ENCODE assay signal across 16 cellular contexts in the genomic region with DNA sequence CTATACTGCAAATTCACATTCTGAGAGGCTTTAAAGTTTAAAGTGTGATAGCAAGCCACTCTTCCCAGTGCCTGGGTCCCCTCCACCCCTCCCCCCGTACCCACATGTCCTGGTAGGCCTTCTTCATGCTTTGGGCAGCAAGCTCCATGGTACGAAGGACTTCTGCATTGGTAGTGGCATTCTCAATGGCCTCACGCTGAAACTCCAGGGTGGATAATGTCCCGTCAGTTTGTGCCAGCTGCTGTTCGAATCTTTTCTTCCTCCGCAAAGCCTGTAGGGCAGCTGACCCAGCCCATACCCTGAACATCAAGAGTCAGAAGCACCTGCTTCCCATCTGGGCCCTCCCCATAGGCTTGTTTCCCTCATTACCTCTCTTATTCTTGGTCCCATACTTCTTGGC. TPM values are rescaled to one million over a fixed set of nuclear protein-coding genes. Genes with fewer than 3 reads are reported as not detected.
A peak's percentile ranks its signal among the peaks of the same experiment; 100 is the strongest.
DNase-seq lines count a peak whose midpoint lies in the region; ATAC-seq and TF ChIP-seq lines count a peak whose summit lies in the region.
"Had no signal": no experiment of that assay in that cellular context is flagged by ENCODE, and none has a peak within 500 bp of the region (broad histone marks: within the 10 kb centered on the region; RNA-seq: fewer than 3 reads in every experiment).

No MANE protein-coding gene starts in this region.

- DNase-seq in CD4-positive, alpha-beta memory T cell = no peak
- no peak for DNase-seq in activated naive CD8-positive, alpha-beta T cell treated with anti-CD3 and anti-CD28 coated beads, Interleukin-2, amount 50 U/mL, for 24 hours
- DNase-seq in nephron progenitor cell = no peak
- no peak for DNase-seq in esophagus muscularis mucosa (ENCODE audit: extremely low spot score)
- DNase-seq in activated CD4-positive, CD25-positive, alpha-beta regulatory T cell (lab: John Stamatoyannopoulos, UW) = no peak
- DNase-seq in mesenteric fat pad (ENCODE audit: low spot score) = no peak
- DNase-seq: central memory CD4-positive, alpha-beta T cell; foreskin fibroblast; left ventricle myocardium inferior; NCI-H187 treated with DMSO at 0.1 percent for 48 hours; NCI-H510A treated with DMSO at 0.1 percent for 48 hours; thyroid gland had no signal

- intact Hi-C loops in CD4-positive, alpha-beta memory T cell (cut with micrococcal nuclease) = no loop called here
- intact Hi-C loops in esophagus muscularis mucosa (cut with DNase I) = no loop called here

- POLR2A ChIA-PET in CD4-positive, alpha-beta memory T cell (lab: Charles Lee; ENCODE audit: partially characterized antibody) = interaction anchor here (0.7 to 6.6 kb wide), 7 partner anchors 12 to 219 kb away, joined by 3 to 171 read pairs (median 66); partner anchors contain the start of genes CBLN3, CIDEB, GMPR2 and IPO4

- H3K27me3 ChIP-seq in CD4-positive, alpha-beta memory T cell (ENCODE audit: insufficient read depth, low read length) = no peaks in the 10 kb centered on the region
- H3K27me3 ChIP-seq in esophagus muscularis mucosa = peaks cover 0 to 6% (median 0%) of the 10 kb centered on the region in 4 donors
- H3K27me3 ChIP-seq: SJSA1, thyroid gland had no signal

- peak overlapping the region; percentile 7 for H3K27ac ChIP-seq in CD4-positive, alpha-beta memory T cell (ENCODE audit: low read depth, low read length)
- no peak overlapping the region for H3K27ac ChIP-seq in esophagus muscularis mucosa (replicated peaks in 1 of 4)
- H3K27ac ChIP-seq: C4-2B, left ventricle myocardium inferior, SJSA1 had no signal

- no peak for TF ChIP-seq EP300 in esophagus muscularis mucosa (IDR thresholded peaks at IDR 0.05)

- no peaks in the 10 kb centered on the region for H3K27me3 Mint-ChIP-seq in CD4-positive, alpha-beta memory T cell
- H3K27me3 Mint-ChIP-seq in activated naive CD8-positive, alpha-beta T cell treated with anti-CD3 and anti-CD28 coated beads, Interleukin-2, amount 50 U/mL, for 24 hours = peaks cover 2% of the 10 kb centered on the region
- no peaks in the 10 kb centered on the region for H3K27me3 Mint-ChIP-seq in nephron progenitor cell (ENCODE audit: low read depth, poor library complexity)

- no peak for TF ChIP-seq CTCF in nephron progenitor cell (IDR thresholded peaks at IDR 0.05)
- no peak for TF ChIP-seq CTCF in esophagus muscularis mucosa (IDR thresholded peaks at IDR 0.05)

- H3K36me3 Mint-ChIP-seq in CD4-positive, alpha-beta memory T cell = peaks cover 36 to 58% of the 10 kb centered on the region in 2 donors
- peaks cover 57% of the 10 kb centered on the region for H3K36me3 Mint-ChIP-seq in activated naive CD8-positive, alpha-beta T cell treated with anti-CD3 and anti-CD28 coated beads, Interleukin-2, amount 50 U/mL, for 24 hours (ENCODE audit: low read depth)
- H3K36me3 Mint-ChIP-seq in nephron progenitor cell (ENCODE audit: low read depth) = peaks cover 39% of the 10 kb centered on the region

- no peak overlapping the region for H3K4me3 ChIP-seq in CD4-positive, alpha-beta memory T cell (ENCODE audit: low read length in 2 of 2)
- no peak overlapping the region for H3K4me3 ChIP-seq in esophagus muscularis mucosa
- H3K4me3 ChIP-seq: left ventricle myocardium inferior, SJSA1, thyroid gland had no signal

- peak; percentile 24 for TF ChIP-seq POLR2A in GM18505 (IDR thresholded peaks at IDR 0.05; ENCODE audit: borderline replicate concordance, extremely low read depth, insufficient read depth, insufficient read length)
- TF ChIP-seq POLR2A in esophagus muscularis mucosa (IDR thresholded peaks at IDR 0.05; ENCODE audit: low read depth) = no peak

- no peaks in the 10 kb centered on the region for H3K9me3 ChIP-seq in CD4-positive, alpha-beta memory T cell (ENCODE audit: control insufficient read depth in 1 of 2, low read length in 2 of 2)
- H3K9me3 ChIP-seq in esophagus muscularis mucosa = no peaks in the 10 kb centered on the region
- H3K9me3 ChIP-seq: left ventricle myocardium inferior, SJSA1, thyroid gland had no signal

- no peak for ATAC-seq in GM18505 (IDR thresholded peaks at IDR 0.05; ENCODE audit: unreplicated experiment)
- ATAC-seq in activated naive CD8-positive, alpha-beta T cell treated with anti-CD3 and anti-CD28 coated beads, Interleukin-2, amount 50 U/mL, for 24 hours = no peak

- peak overlapping the region in 6 of 8 donors; percentile 29 to 99 (median 96) for H3K4me3 Mint-ChIP-seq in CD4-positive, alpha-beta memory T cell
- H3K4me3 Mint-ChIP-seq in activated naive CD8-positive, alpha-beta T cell treated with anti-CD3 and anti-CD28 coated beads, Interleukin-2, amount 50 U/mL, for 24 hours = peak overlapping the region; percentile 99
- H3K4me3 Mint-ChIP-seq in nephron progenitor cell = no peak overlapping the region

- peaks cover 33 to 75% (median 49%) of the 10 kb centered on the region in 4 donors for H3K4me1 Mint-ChIP-seq in CD4-positive, alpha-beta memory T cell
- peaks cover 65% of the 10 kb centered on the region for H3K4me1 Mint-ChIP-seq in activated naive CD8-positive, alpha-beta T cell treated with anti-CD3 and anti-CD28 coated beads, Interleukin-2, amount 50 U/mL, for 24 hours
- peaks cover 36% of the 10 kb centered on the region for H3K4me1 Mint-ChIP-seq in nephron progenitor cell

- WGBS in esophagus muscularis mucosa = 84% methylated on average over 6 of the region's 6 CpGs

- peak overlapping the region; percentile 95 to 100 (median 99) for H3K27ac Mint-ChIP-seq in CD4-positive, alpha-beta memory T cell
- H3K27ac Mint-ChIP-seq in activated naive CD8-positive, alpha-beta T cell treated with anti-CD3 and anti-CD28 coated beads, Interleukin-2, amount 50 U/mL, for 24 hours = peak overlapping the region; percentile 29
- peak overlapping the region; percentile 28 for H3K27ac Mint-ChIP-seq in nephron progenitor cell

- peaks cover 50% of the 10 kb centered on the region for H3K36me3 ChIP-seq in CD4-positive, alpha-beta memory T cell (ENCODE audit: insufficient read depth, low read length)
- H3K36me3 ChIP-seq in esophagus muscularis mucosa = peaks cover 13 to 52% (median 47%) of the 10 kb centered on the region in 4 donors

- CTCF ChIA-PET in CD4-positive, alpha-beta memory T cell (lab: Charles Lee; ENCODE audit: partially characterized antibody) = interaction anchor here (1.2 to 3.6 kb wide), 2 partner anchors 50 to 51 kb away, joined by 3 to 10 read pairs; partner anchors contain the start of gene IRF9

- peaks cover 0 to 5% (median 0%) of the 10 kb centered on the region in 8 donors for H3K9me3 Mint-ChIP-seq in CD4-positive, alpha-beta memory T cell
- H3K9me3 Mint-ChIP-seq in activated naive CD8-positive, alpha-beta T cell treated with anti-CD3 and anti-CD28 coated beads, Interleukin-2, amount 50 U/mL, for 24 hours = no peaks in the 10 kb centered on the region
- no peaks in the 10 kb centered on the region for H3K9me3 Mint-ChIP-seq in nephron progenitor cell

- peaks cover 40% of the 10 kb centered on the region for H3K4me1 ChIP-seq in CD4-positive, alpha-beta memory T cell (ENCODE audit: insufficient read depth, low read length)
- peaks cover 26 to 54% (median 42%) of the 10 kb centered on the region in 4 donors for H3K4me1 ChIP-seq in esophagus muscularis mucosa

RNA-seq across cellular contexts. Expression of gene CHMP4A, which starts 2.0 kb away (rescaled TPM):
- total RNA-seq in CD4-positive, alpha-beta memory T cell = 100 to 1,000 TPM in 1 of 2 experiments, 10 to 100 TPM in 1; 99.3 to 101 TPM
- polyA plus RNA-seq in CD4-positive, alpha-beta memory T cell = 100 to 1,000 TPM; 164 to 194 TPM
- total RNA-seq in esophagus muscularis mucosa (100 to 1,000 TPM in 2 of 4 donors, 10 to 100 TPM in 2; 75.4 to 135 (median 94.9) TPM), mesenteric fat pad (58.7 TPM)

RNA-seq across cellular contexts. Expression of gene MDP1, which starts 4.6 kb away (rescaled TPM):
- total RNA-seq in CD4-positive, alpha-beta memory T cell = 10 to 100 TPM; 12.5 to 15.3 TPM
- polyA plus RNA-seq in CD4-positive, alpha-beta memory T cell = 10 to 100 TPM; 27.3 to 28.1 TPM
- 10 to 100 TPM; 11.1 to 17.5 (median 14.4) TPM for total RNA-seq in esophagus muscularis mucosa
- 10.3 TPM for total RNA-seq in mesenteric fat pad

RNA-seq across cellular contexts. Expression of gene TSSK4, which starts 5.8 kb away (rescaled TPM):
- 1 to 10 TPM; 1.2 to 1.9 TPM for total RNA-seq in CD4-positive, alpha-beta memory T cell
- polyA plus RNA-seq in CD4-positive, alpha-beta memory T cell = 1 to 10 TPM in 1 of 2 donors, under 1 TPM in 1; 0.47 to 1.3 TPM
- total RNA-seq in esophagus muscularis mucosa (under 1 TPM in 2 of 4 donors, not detected in 2; 0.57 to 0.58 TPM), mesenteric fat pad (not detected)
- total RNA-seq: left ventricle myocardium inferior, M059J, SJSA1, thyroid gland had no signal

RNA-seq across cellular contexts. Expression of gene TM9SF1, which starts 16.1 kb away (rescaled TPM):
- 10 to 100 TPM; 24.1 to 26.3 TPM for total RNA-seq in CD4-positive, alpha-beta memory T cell
- polyA plus RNA-seq in CD4-positive, alpha-beta memory T cell = 10 to 100 TPM; 38.4 to 40.6 TPM
- total RNA-seq in esophagus muscularis mucosa = 10 to 100 TPM; 27.0 to 44.6 (median 43.8) TPM
- 51.0 TPM for total RNA-seq in mesenteric fat pad

RNA-seq across cellular contexts. Expression of gene NEDD8, which starts 20.9 kb away (rescaled TPM):
- total RNA-seq in CD4-positive, alpha-beta memory T cell = 100 to 1,000 TPM; 116 to 127 TPM
- polyA plus RNA-seq in CD4-positive, alpha-beta memory T cell = 100 to 1,000 TPM; 351 to 425 TPM
- total RNA-seq in esophagus muscularis mucosa (100 to 1,000 TPM; 117 to 152 (median 131) TPM), mesenteric fat pad (169 TPM)

Comparison
In these comparisons a context has a peak if more than half of its experiments do, and no peak if none do; other contexts are left out.
1. H3K27ac Mint-ChIP-seq: peak in every context shown above with its lines; median percentile 99 in CD4-positive, alpha-beta memory T cell; 29 in activated naive CD8-positive, alpha-beta T cell treated with anti-CD3 and anti-CD28 coated beads, Interleukin-2, amount 50 U/mL, for 24 hours; 28 in nephron progenitor cell.